8 cellular contexts compared by ENCODE assay signal in genomic region chr19:46404039-46404883, GRCh38. TPM values are rescaled to one million over a fixed set of nuclear protein-coding genes. Genes with fewer than 3 reads are reported as not detected.
A peak's percentile ranks its signal among the peaks of the same experiment; 100 is the strongest.
DNase-seq lines count a peak whose midpoint lies in the region; ATAC-seq and TF ChIP-seq lines count a peak whose summit lies in the region.

No MANE protein-coding gene starts in this region.

- peaks cover 25 to 32% of the 10 kb centered on the region in 2 donors for H3K4me1 ChIP-seq in neuronal stem cell (ENCODE audit: control insufficient read depth in 2 of 2, insufficient read depth in 1 of 2, low read depth in 1 of 2, low read length in 2 of 2)

- H3K14ac ChIP-seq in neuronal stem cell (ENCODE audit: low read length), result peak overlapping the region; percentile 38

- peak overlapping the region; percentile 53 for H3K4ac ChIP-seq in neuronal stem cell (ENCODE audit: low read length)

- TF ChIP-seq CTCF in foreskin fibroblast (IDR thresholded peaks at IDR 0.05; ENCODE audit: low read depth, low read length), result peak; percentile 32

- no peak overlapping the region for H2BK5ac ChIP-seq in neuronal stem cell (ENCODE audit: low read length)

- H3K27me3 ChIP-seq in neuronal stem cell (ENCODE audit: control insufficient read depth in 3 of 3, insufficient read depth in 3 of 3, low read depth in 1 of 3, low read length in 3 of 3), result peaks cover 0 to 46% (median 2%) of the 10 kb centered on the region in 3 experiments

- peaks cover 0 to 1% of the 10 kb centered on the region in 2 donors for H3K9me3 ChIP-seq in neuronal stem cell (replicated peaks in 1 of 2; ENCODE audit: control insufficient read depth in 2 of 2, insufficient read depth in 1 of 2, low read depth in 1 of 2, low read length in 2 of 2)

- H2BK15ac ChIP-seq in neuronal stem cell (ENCODE audit: low read length), result peak overlapping the region; percentile 79

- ATAC-seq in GM18870 (IDR thresholded peaks at IDR 0.05; ENCODE audit: unreplicated experiment), result no peak
- no peak; the same call in 2 of the 3 replicates for ATAC-seq in SK-N-SH treated with all-trans-retinoic acid at 6 μM for 48 hours

- WGBS in neuronal stem cell (ENCODE audit: extremely low coverage in 2 of 2, insufficient read length in 2 of 2, insufficient replicate concordance in 1 of 2), 2 donors, result no CpG with 5 or more reads among the region's 42 CpGs

- H3K9ac ChIP-seq in neuronal stem cell (ENCODE audit: low read depth, low read length, poor library complexity), result peak overlapping the region; percentile 50

- H3K18ac ChIP-seq in neuronal stem cell (ENCODE audit: low read length), result peak overlapping the region; percentile 96

- H4K8ac ChIP-seq in neuronal stem cell (ENCODE audit: low read depth, low read length), result no peak overlapping the region

- H2AK5ac ChIP-seq in neuronal stem cell (ENCODE audit: low read depth, low read length), result peak overlapping the region; percentile 96

- H2AFZ ChIP-seq in neuronal stem cell (ENCODE audit: low read length), result peak overlapping the region; percentile 82

- H3K4me3 ChIP-seq in foreskin fibroblast (ENCODE audit: low read depth in 1 of 2, low read length in 2 of 2), result peak overlapping the region; percentile 40 to 61
- peak overlapping the region; percentile 19 to 32 for H3K4me3 ChIP-seq in neuronal stem cell (ENCODE audit: low read length in 2 of 2)

- H3K4me2 ChIP-seq in neuronal stem cell (ENCODE audit: insufficient read depth, low read length, poor library complexity, severe bottlenecking), result peak overlapping the region; percentile 52

- H3K27ac ChIP-seq in neuronal stem cell (replicated peaks; ENCODE audit: low read length), result no peak overlapping the region

- H3K79me1 ChIP-seq in neuronal stem cell (ENCODE audit: low read depth, low read length), result peaks cover 2% of the 10 kb centered on the region

- H3K23ac ChIP-seq in neuronal stem cell (ENCODE audit: low read depth, low read length, poor library complexity), result peak overlapping the region; percentile 91

- TF ChIP-seq POLR2A in erythroblast (IDR thresholded peaks at IDR 0.05; ENCODE audit: low read length), result no peak

- peaks cover 0 to 2% of the 10 kb centered on the region in 2 donors for H3K36me3 ChIP-seq in neuronal stem cell (replicated peaks in 1 of 2; ENCODE audit: control insufficient read depth in 2 of 2, insufficient read depth in 2 of 2, low read length in 2 of 2)

- peak overlapping the region; percentile 9 for H2BK120ac ChIP-seq in neuronal stem cell (ENCODE audit: low read depth, low read length)

- DNase-seq in DMS79 treated with DMSO at 0.1 percent for 48 hours (lab: John Stamatoyannopoulos, UW) (peak; percentile 56), RKO (ENCODE audit: low spot score) (peak; percentile 51), foreskin fibroblast (peak; percentile 55 to 84), neuronal stem cell (ENCODE audit: low spot score) (no peak), erythroblast (lab: John Stamatoyannopoulos, UW) (no peak), NCI-H446 treated with DMSO at 0.1 percent for 48 hours (lab: John Stamatoyannopoulos, UW) (no peak)

- no peak overlapping the region for H4K91ac ChIP-seq in neuronal stem cell (ENCODE audit: low read depth, low read length, poor library complexity)

- peak overlapping the region; percentile 82 for H2BK12ac ChIP-seq in neuronal stem cell (ENCODE audit: low read length)

TF ChIP-seq in SK-N-SH treated with all-trans-retinoic acid at 6 μM for 48 hours, 23 proteins besides CTCF, POLR2A, EP300 and RAD21:
- TF ChIP-seq PPARA (CRISPR knock-in tag; IDR thresholded peaks at IDR 0.05; ENCODE audit: borderline replicate concordance) (no peak), ZFP30 (CRISPR knock-in tag; IDR thresholded peaks at IDR 0.05) (no peak), SNAI2 (CRISPR knock-in tag; IDR thresholded peaks at IDR 0.05) (no peak), ZNF8 (CRISPR knock-in tag; IDR thresholded peaks at IDR 0.05) (no peak), CREB5 (CRISPR knock-in tag; IDR thresholded peaks at IDR 0.05; ENCODE audit: low read depth) (no peak), PATZ1 (CRISPR knock-in tag; IDR thresholded peaks at IDR 0.05; ENCODE audit: borderline replicate concordance) (no peak), ZNF565 (CRISPR knock-in tag; conservative IDR thresholded peaks at IDR 0.05; ENCODE audit: low read depth) (no peak), ARNTL (CRISPR knock-in tag; IDR thresholded peaks at IDR 0.05; ENCODE audit: borderline replicate concordance, low read depth) (no peak), TSHZ2 (CRISPR knock-in tag; IDR thresholded peaks at IDR 0.05) (no peak), OSR1 (CRISPR knock-in tag; IDR thresholded peaks at IDR 0.05) (no peak), ISL1 (CRISPR knock-in tag; IDR thresholded peaks at IDR 0.05) (no peak)

RNA-seq across cellular contexts. Expression of gene CCDC8, which starts 9.1 kb away (rescaled TPM):
- polyA plus RNA-seq in neuronal stem cell (2013, experiment 1 of 2), result 7.0 TPM
- 7.6 TPM for polyA plus RNA-seq in neuronal stem cell (2013, experiment 2 of 2)

RNA-seq across cellular contexts. Expression of gene PNMA8C, which starts 24.5 kb away (rescaled TPM):
- 0.52 TPM for polyA plus RNA-seq in neuronal stem cell (2013, experiment 1 of 2)
- 0.47 TPM for polyA plus RNA-seq in neuronal stem cell (2013, experiment 2 of 2)

RNA-seq across cellular contexts. Expression of gene PPP5C, which starts 57.4 kb away (rescaled TPM):
- polyA plus RNA-seq in neuronal stem cell (2013, experiment 1 of 2), result 79.2 TPM
- polyA plus RNA-seq in neuronal stem cell (2013, experiment 2 of 2), result 78.7 TPM

Comparison
In these comparisons a context has a peak if more than half of its experiments do, and no peak if none do; other contexts are left out.
1. DNase-seq: peak in DMS79 treated with DMSO at 0.1 percent for 48 hours (single experiment), RKO (single experiment) and foreskin fibroblast (2 of 2); none in neuronal stem cell (single experiment), erythroblast (0 of 2) and NCI-H446 treated with DMSO at 0.1 percent for 48 hours (single experiment).